8 cellular contexts compared by ENCODE assay signal in the genomic region with DNA sequence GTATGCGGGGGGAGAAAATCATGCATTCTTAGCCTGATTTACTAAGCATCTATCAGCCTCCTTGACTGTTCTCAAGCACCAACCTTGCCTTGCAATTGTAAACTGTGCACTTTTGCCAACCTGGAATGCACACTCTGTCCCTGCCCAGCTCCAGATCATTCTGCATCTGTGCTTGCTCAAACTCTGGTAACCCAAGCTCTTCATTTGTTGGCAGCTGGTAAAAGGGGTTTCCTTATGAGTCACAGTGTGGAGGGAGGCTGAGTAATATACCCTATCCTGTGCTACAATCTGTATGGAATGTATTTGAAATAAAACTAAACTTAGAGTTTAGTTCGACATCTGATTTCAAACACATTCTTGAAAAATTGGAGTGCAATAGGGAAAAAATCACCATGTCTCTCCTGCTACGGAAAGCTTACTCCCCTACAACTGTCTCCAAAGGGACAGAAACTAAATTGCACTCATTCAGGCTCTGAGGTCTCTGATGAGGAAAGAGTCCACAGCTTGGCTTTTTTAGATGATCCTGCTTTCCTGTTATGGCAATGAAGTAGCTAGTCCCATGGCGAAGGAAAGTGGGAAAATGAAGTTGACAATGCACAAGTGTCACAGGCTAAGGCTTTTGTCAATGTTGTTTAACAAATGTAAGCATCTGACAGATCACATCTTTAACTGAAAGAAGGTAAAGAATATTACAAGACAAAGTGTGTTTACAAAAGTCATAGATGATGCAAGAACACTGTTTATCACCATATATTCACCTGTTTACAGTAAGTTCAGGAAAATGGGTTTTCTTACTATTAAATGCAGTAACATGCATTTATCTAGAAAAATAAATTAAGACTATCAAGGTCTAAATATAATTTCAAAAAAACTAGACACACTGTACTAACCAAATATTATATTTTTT.
DNase-seq lines count a peak whose midpoint lies in the region; ATAC-seq and TF ChIP-seq lines count a peak whose summit lies in the region.

No MANE protein-coding gene starts in this region.

- H3K27ac ChIP-seq in SJSA1 (peak overlapping the region; percentile 84), skin epidermis (peak overlapping the region in 15 of 21 experiments; percentile 16 to 80 (median 61))

- H3K4me3 ChIP-seq in SJSA1 (no peak overlapping the region), skin epidermis (no peak overlapping the region)

- DNase-seq in SJSA1 (ENCODE audit: low read depth in 1 of 2, low spot score in 2 of 2): peak; percentile 78 to 81
- DNase-seq in Right ventricle myocardium superior: no peak
- no peak for DNase-seq in putamen (ENCODE audit: low spot score)
- DNase-seq in erythroblast (lab: John Stamatoyannopoulos, UW): no peak
- DNase-seq in GM19240 (ENCODE audit: insufficient read length, low spot score): no peak
- no peak for DNase-seq in NCI-H510A (lab: John Stamatoyannopoulos, UW)

- intact Hi-C loops in Right ventricle myocardium superior (cut with DNase I): loop anchor here (5.0 to 10.0 kb wide), 3 partner anchors 60 to 255 kb away; a partner anchor contains a TSS

- ATAC-seq in GM18909 (IDR thresholded peaks at IDR 0.05; ENCODE audit: poor library complexity, unreplicated experiment) (peak; percentile 72), Right ventricle myocardium superior (ENCODE audit: poor library complexity) (peak; percentile 90)

- TF ChIP-seq POLR2A in erythroblast (IDR thresholded peaks at IDR 0.05; ENCODE audit: low read length): no peak

- peaks cover 40% of the 10 kb centered on the region for H3K4me1 ChIP-seq in SJSA1 (replicated peaks)

- no peaks in the 10 kb centered on the region for H3K36me3 ChIP-seq in SJSA1

- no peaks in the 10 kb centered on the region for H3K27me3 ChIP-seq in SJSA1 (replicated peaks)

- no peaks in the 10 kb centered on the region for H3K9me3 ChIP-seq in SJSA1 (replicated peaks)

Comparison
In these comparisons a context has a peak if more than half of its experiments do, and no peak if none do; other contexts are left out.
1. DNase-seq: peak in SJSA1 (2 of 2); none in Right ventricle myocardium superior (single experiment), putamen (single experiment), erythroblast (0 of 2), GM19240 (single experiment) and NCI-H510A (single experiment).